1 cellular context compared by ENCODE assay signal in genomic region chr20:64055396-64055892, GRCh38.
TF ChIP-seq lines count a peak whose summit lies in the region.

No MANE protein-coding gene starts in this region.

TF ChIP-seq in GM12878, 131 proteins besides CTCF, POLR2A, EP300 and RAD21:
- TF ChIP-seq SMARCA5 (IDR thresholded peaks at IDR 0.05) (0 out of 2 replicates have a peak, but pooled peaks have one; percentile 47), BHLHE40 (IDR thresholded peaks at IDR 0.05; ENCODE audit: borderline replicate concordance in 1 of 2, low read depth in 2 of 2, low read length in 1 of 2) (no peak), BMI1 (IDR thresholded peaks at IDR 0.05; ENCODE audit: borderline replicate concordance) (no peak), ZNF217 (IDR thresholded peaks at IDR 0.05) (0 out of 2 replicates have a peak, but pooled peaks have one; percentile 31)
